Comparison of ENCODE assay signal across 10 cellular contexts in genomic region chr7:66696774-66697191, GRCh38.
A peak's percentile ranks its signal among the peaks of the same experiment; 100 is the strongest.
DNase-seq lines count a peak whose midpoint lies in the region; ATAC-seq and TF ChIP-seq lines count a peak whose summit lies in the region.
"Had no signal": no experiment of that assay in that cellular context is flagged by ENCODE, and none has a peak within 500 bp of the region (broad histone marks: within the 10 kb centered on the region; RNA-seq: fewer than 3 reads in every experiment).

No MANE protein-coding gene starts in this region.

- peak; percentile 10 for DNase-seq in NCI-H748 (lab: John Stamatoyannopoulos, UW; ENCODE audit: unreplicated experiment)
- DNase-seq in NCI-H748 treated with DMSO at 0.1 percent for 48 hours (lab: John Stamatoyannopoulos, UW), result no peak
- peak; percentile 6 for DNase-seq in NCI-H2196 treated with DMSO at 0.1 percent for 48 hours (lab: John Stamatoyannopoulos, UW; ENCODE audit: unreplicated experiment)
- DNase-seq in epithelial cell of esophagus (ENCODE audit: low read depth), result peak; percentile 65
- DNase-seq in skeletal muscle cell (ENCODE audit: low read depth), result peak; percentile 31
- no peak for DNase-seq in HEK293T (ENCODE audit: extremely low spot score)
- DNase-seq: NCI-H187 treated with DMSO at 0.1 percent for 48 hours had no signal

- POLR2A ChIA-PET in HEK293T (lab: Yijun Ruan, JAX), result no interaction called here

- ATAC-seq in HG03108 (IDR thresholded peaks at IDR 0.05; ENCODE audit: unreplicated experiment) (no peak), GM18511 (IDR thresholded peaks at IDR 0.05; ENCODE audit: unreplicated experiment) (no peak)
- ATAC-seq: GM12878 had no signal

- TF ChIP-seq CTCF in epithelial cell of esophagus (IDR thresholded peaks at IDR 0.05; ENCODE audit: insufficient read depth, low read depth, low read length, missing control alignments), result peak; percentile 19

- CTCF ChIA-PET in HEK293T (lab: Yijun Ruan, JAX), result no interaction called here

- H3K4me3 ChIP-seq in epithelial cell of esophagus (ENCODE audit: low read length) (no peak overlapping the region), skeletal muscle cell (ENCODE audit: low read depth, low read length) (no peak overlapping the region)
- H3K4me3 ChIP-seq: GM12878 had no signal

TF ChIP-seq in HEK293T, 16 proteins besides CTCF, POLR2A, EP300 and RAD21:
- TF ChIP-seq TARDBP (IDR thresholded peaks at IDR 0.05), result no peak
- TF ChIP-seq NFRKB (IDR thresholded peaks at IDR 0.05), result no peak
- TF ChIP-seq FOXM1 (IDR thresholded peaks at IDR 0.05; ENCODE audit: borderline replicate concordance), result no peak
- no peak for TF ChIP-seq ARNT (IDR thresholded peaks at IDR 0.05)
- TF ChIP-seq SP1 (IDR thresholded peaks at IDR 0.05), result no peak
- TF ChIP-seq LEF1 (IDR thresholded peaks at IDR 0.05; ENCODE audit: borderline replicate concordance), result no peak
- TF ChIP-seq BHLHE40 (IDR thresholded peaks at IDR 0.05; ENCODE audit: borderline replicate concordance), result no peak
- TF ChIP-seq L3MBTL2 (conservative IDR thresholded peaks at IDR 0.05), result no peak
- TF ChIP-seq FOXK2 (IDR thresholded peaks at IDR 0.05), result no peak
- no peak for TF ChIP-seq ELF4 (IDR thresholded peaks at IDR 0.05)
- TF ChIP-seq SUZ12 (IDR thresholded peaks at IDR 0.05), result no peak
- TF ChIP-seq PKNOX1 (IDR thresholded peaks at IDR 0.05), result no peak
- no peak for TF ChIP-seq HDGF (IDR thresholded peaks at IDR 0.05; ENCODE audit: borderline replicate concordance)

Comparison
In these comparisons a context has a peak if more than half of its experiments do, and no peak if none do; other contexts are left out.
1. DNase-seq: peak in NCI-H748 (single experiment), NCI-H2196 treated with DMSO at 0.1 percent for 48 hours (single experiment), epithelial cell of esophagus (single experiment) and skeletal muscle cell (single experiment); none in NCI-H748 treated with DMSO at 0.1 percent for 48 hours (single experiment) and HEK293T (single experiment).